1 cellular context compared by ENCODE assay signal in the genomic region with DNA sequence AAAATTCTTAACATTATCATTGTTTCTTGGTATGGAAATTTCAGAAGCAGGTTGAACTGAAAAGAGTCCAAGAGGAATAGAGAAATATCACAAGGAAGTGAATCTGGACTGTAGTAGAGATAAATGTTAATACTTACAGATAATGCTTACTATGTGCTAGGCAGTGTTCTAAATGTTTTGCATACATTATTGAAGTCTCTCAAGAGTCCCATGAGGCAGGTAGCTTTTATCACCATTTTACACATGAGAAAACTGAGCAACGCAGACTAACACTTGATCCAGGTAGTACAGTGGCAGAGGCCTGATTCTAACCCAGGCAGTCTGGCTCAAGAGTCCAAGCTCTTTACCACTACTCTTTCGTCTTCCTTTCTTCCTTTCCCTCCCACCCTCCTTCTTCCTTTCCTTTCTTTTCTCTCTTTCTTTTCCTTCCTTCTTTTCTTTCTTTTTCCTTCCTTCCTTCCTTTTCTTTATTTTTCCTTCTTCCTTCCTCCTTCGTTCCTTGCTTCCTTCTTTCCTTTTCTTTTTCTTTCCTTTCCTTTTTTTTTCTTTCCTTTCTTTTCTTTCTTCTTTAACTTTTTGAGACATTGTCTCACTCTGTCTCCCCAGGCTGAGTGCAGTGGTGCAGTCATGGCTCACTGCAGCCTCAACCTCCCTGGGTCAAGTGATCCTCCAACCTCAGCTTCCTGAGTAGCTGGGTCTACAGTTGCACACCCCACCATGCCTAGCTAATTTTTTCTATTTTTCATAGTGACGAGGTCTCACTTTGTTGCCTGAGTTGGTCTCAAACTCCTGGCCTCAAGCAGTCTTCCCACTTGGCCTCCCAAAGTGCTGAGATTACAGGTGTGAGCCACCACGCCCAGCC.
A peak's percentile ranks its signal among the peaks of the same experiment; 100 is the strongest.
TF ChIP-seq lines count a peak whose summit lies in the region.
"Not testable (repeated sequence)": the region's sequence is repeated elsewhere in the genome, so short reads cannot be mapped to it uniquely, and the experiment has no call there.

No MANE protein-coding gene starts in this region.

TF ChIP-seq in K562, 482 proteins besides CTCF, POLR2A, EP300 and RAD21:
- TF ChIP-seq SUPT5H (IDR thresholded peaks at IDR 0.05) (peak; percentile 19; the same call in 1 of the 2 replicates), THRAP3 (IDR thresholded peaks at IDR 0.05; ENCODE audit: borderline replicate concordance) (0 out of 2 replicates have a peak, but pooled peaks have one; percentile 44), ARHGAP35 (IDR thresholded peaks at IDR 0.05; ENCODE audit: partially characterized antibody) (peak; percentile 45), ZC3H8 (IDR thresholded peaks at IDR 0.05) (0 out of 2 replicates have a peak, but pooled peaks have one; percentile 42), PTBP1 (IDR thresholded peaks at IDR 0.05; ENCODE audit: low read depth, low read length) (peak; percentile 54; the same call in 1 of the 2 replicates), LARP7 (IDR thresholded peaks at IDR 0.05) (0 out of 2 replicates have a peak, but pooled peaks have one; percentile 57), HLTF (IDR thresholded peaks at IDR 0.05) (0 out of 2 replicates have a peak, but pooled peaks have one; percentile 74), MYBL2 (IDR thresholded peaks at IDR 0.05; ENCODE audit: low read depth) (0 out of 2 replicates have a peak, but pooled peaks have one; percentile 29), NFRKB (IDR thresholded peaks at IDR 0.05; ENCODE audit: low read depth) (0 out of 2 replicates have a peak, but pooled peaks have one; percentile 31)
- TF ChIP-seq, protein P1, sequence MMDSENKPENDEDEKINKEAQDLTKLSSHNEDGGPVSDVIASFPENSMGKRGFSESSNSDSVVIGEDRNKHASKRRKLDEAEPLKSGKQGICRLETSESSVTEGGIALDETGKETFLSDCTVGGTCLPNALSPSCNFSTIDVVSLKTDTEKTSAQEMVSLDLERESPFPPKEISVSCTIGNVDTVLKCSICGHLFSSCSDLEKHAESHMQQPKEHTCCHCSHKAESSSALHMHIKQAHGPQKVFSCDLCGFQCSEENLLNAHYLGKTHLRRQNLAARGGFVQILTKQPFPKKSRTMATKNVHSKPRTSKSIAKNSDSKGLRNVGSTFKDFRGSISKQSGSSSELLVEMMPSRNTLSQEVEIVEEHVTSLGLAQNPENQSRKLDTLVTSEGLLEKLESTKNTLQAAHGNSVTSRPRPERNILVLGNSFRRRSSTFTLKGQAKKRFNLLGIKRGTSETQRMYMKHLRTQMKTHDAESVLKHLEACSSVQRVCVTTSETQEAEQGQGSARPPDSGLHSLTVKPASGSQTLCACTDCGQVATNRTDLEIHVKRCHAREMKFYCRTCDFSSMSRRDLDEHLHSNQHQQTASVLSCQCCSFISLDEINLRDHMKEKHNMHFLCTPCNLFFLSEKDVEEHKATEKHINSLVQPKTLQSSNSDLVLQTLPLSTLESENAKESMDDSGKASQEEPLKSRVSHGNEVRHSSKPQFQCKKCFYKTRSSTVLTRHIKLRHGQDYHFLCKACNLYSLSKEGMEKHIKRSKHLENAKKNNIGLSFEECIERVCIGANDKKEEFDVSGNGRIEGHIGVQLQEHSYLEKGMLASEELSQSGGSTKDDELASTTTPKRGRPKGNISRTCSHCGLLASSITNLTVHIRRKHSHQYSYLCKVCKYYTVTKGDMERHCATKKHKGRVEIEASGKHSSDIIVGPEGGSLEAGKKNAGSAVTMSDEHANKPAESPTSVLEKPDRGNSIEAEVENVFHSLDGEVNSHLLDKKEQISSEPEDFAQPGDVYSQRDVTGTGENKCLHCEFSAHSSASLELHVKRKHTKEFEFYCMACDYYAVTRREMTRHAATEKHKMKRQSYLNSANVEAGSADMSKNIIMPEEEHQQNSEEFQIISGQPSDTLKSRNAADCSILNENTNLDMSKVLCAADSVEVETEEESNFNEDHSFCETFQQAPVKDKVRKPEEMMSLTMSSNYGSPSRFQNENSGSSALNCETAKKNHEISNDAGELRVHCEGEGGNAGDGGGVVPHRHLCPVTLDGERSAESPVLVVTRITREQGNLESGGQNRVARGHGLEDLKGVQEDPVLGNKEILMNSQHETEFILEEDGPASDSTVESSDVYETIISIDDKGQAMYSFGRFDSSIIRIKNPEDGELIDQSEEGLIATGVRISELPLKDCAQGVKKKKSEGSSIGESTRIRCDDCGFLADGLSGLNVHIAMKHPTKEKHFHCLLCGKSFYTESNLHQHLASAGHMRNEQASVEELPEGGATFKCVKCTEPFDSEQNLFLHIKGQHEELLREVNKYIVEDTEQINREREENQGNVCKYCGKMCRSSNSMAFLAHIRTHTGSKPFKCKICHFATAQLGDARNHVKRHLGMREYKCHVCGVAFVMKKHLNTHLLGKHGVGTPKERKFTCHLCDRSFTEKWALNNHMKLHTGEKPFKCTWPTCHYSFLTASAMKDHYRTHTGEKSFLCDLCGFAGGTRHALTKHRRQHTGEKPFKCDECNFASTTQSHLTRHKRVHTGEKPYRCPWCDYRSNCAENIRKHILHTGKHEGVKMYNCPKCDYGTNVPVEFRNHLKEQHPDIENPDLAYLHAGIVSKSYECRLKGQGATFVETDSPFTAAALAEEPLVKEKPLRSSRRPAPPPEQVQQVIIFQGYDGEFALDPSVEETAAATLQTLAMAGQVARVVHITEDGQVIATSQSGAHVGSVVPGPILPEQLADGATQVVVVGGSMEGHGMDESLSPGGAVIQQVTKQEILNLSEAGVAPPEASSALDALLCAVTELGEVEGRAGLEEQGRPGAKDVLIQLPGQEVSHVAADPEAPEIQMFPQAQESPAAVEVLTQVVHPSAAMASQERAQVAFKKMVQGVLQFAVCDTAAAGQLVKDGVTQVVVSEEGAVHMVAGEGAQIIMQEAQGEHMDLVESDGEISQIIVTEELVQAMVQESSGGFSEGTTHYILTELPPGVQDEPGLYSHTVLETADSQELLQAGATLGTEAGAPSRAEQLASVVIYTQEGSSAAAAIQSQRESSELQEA (IDR thresholded peaks at IDR 0.05; ENCODE audit: low read depth) = 0 out of 2 replicates have a peak, but pooled peaks have one; percentile 18
- TF ChIP-seq, protein P2, sequence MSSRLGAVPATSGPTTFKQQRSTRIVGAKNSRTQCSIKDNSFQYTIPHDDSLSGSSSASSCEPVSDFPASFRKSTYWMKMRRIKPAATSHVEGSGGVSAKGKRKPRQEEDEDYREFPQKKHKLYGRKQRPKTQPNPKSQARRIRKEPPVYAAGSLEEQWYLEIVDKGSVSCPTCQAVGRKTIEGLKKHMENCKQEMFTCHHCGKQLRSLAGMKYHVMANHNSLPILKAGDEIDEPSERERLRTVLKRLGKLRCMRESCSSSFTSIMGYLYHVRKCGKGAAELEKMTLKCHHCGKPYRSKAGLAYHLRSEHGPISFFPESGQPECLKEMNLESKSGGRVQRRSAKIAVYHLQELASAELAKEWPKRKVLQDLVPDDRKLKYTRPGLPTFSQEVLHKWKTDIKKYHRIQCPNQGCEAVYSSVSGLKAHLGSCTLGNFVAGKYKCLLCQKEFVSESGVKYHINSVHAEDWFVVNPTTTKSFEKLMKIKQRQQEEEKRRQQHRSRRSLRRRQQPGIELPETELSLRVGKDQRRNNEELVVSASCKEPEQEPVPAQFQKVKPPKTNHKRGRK (tag; IDR thresholded peaks at IDR 0.05) = peak; percentile 90
- TF ChIP-seq MYBL2 (CRISPR knock-in tag; IDR thresholded peaks at IDR 0.05; ENCODE audit: borderline replicate concordance) = not testable (repeated sequence)
- TF ChIP-seq, protein P3, sequence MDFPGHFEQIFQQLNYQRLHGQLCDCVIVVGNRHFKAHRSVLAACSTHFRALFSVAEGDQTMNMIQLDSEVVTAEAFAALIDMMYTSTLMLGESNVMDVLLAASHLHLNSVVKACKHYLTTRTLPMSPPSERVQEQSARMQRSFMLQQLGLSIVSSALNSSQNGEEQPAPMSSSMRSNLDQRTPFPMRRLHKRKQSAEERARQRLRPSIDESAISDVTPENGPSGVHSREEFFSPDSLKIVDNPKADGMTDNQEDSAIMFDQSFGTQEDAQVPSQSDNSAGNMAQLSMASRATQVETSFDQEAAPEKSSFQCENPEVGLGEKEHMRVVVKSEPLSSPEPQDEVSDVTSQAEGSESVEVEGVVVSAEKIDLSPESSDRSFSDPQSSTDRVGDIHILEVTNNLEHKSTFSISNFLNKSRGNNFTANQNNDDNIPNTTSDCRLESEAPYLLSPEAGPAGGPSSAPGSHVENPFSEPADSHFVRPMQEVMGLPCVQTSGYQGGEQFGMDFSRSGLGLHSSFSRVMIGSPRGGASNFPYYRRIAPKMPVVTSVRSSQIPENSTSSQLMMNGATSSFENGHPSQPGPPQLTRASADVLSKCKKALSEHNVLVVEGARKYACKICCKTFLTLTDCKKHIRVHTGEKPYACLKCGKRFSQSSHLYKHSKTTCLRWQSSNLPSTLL (IDR thresholded peaks at IDR 0.05) = 0 out of 2 replicates have a peak, but pooled peaks have one; percentile 17
- TF ChIP-seq, protein P4, sequence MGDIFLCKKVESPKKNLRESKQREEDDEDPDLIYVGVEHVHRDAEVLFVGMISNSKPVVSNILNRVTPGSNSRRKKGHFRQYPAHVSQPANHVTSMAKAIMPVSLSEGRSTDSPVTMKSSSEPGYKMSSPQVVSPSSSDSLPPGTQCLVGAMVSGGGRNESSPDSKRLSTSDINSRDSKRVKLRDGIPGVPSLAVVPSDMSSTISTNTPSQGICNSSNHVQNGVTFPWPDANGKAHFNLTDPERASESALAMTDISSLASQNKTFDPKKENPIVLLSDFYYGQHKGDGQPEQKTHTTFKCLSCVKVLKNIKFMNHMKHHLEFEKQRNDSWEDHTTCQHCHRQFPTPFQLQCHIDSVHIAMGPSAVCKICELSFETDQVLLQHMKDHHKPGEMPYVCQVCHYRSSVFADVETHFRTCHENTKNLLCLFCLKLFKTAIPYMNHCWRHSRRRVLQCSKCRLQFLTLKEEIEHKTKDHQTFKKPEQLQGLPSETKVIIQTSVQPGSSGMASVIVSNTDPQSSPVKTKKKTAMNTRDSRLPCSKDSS (IDR thresholded peaks at IDR 0.05; ENCODE audit: low read depth, partially characterized antibody) = peak; percentile 12
